In the genomic region with DNA sequence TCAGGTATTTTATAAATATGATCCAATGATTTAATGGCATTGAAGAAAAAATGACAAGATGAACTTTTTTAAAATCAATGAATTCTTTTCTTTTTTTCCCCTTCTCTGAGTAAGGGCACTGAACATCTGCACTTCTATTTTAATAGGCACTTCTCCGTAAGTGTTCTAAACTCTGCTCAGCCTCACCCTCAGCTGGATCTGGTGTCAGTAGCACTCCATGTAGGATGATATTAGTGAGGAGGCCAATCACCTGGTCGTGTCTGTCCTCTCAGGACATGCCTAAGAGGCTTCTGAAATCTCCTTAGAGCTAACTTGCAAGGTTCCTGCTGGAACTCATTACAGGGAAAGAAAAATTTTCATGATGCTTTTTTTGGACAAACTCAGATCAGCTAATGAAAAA, we compare ENCODE assay signal across 17 cellular contexts.
"Had no signal": no experiment of that assay in that cellular context is flagged by ENCODE, and none has a peak within 500 bp of the region (broad histone marks: within the 10 kb centered on the region; RNA-seq: fewer than 3 reads in every experiment).

No MANE protein-coding gene starts in this region.

- H3K27ac Mint-ChIP-seq: activated CD4-positive, alpha-beta memory T cell treated with anti-CD3 and anti-CD28 coated beads for 36 hours; activated naive CD8-positive, alpha-beta T cell treated with anti-CD3 and anti-CD28 coated beads, Interleukin-2, amount 10 ng/mL, durations not matched to agents 7 days and 5 days; stimulated activated naive CD8-positive, alpha-beta T cell treated with anti-CD3 and anti-CD28 coated beads, Interleukin-15, amount 100 ng/mL, for 72 hours had no signal

- H3K9me3 ChIP-seq: breast epithelium, pancreas, testis, vagina had no signal

- H3K4me1 Mint-ChIP-seq: activated naive CD8-positive, alpha-beta T cell treated with anti-CD3 and anti-CD28 coated beads, Interleukin-2, amount 10 ng/mL, durations not matched to agents 7 days and 5 days; stimulated activated naive CD8-positive, alpha-beta T cell treated with anti-CD3 and anti-CD28 coated beads, Interleukin-15, amount 100 ng/mL, for 72 hours had no signal

- H3K9me3 Mint-ChIP-seq: activated CD4-positive, alpha-beta memory T cell treated with anti-CD3 and anti-CD28 coated beads for 36 hours; activated naive CD8-positive, alpha-beta T cell treated with anti-CD3 and anti-CD28 coated beads, Interleukin-2, amount 10 ng/mL, durations not matched to agents 7 days and 5 days; stimulated activated naive CD8-positive, alpha-beta T cell treated with anti-CD3 and anti-CD28 coated beads, Interleukin-15, amount 100 ng/mL, for 72 hours had no signal

- H3K36me3 ChIP-seq: breast epithelium, pancreas, vagina had no signal

- H3K4me3 ChIP-seq: breast epithelium, pancreas, testis, vagina had no signal

- H3K36me3 Mint-ChIP-seq: activated CD4-positive, alpha-beta memory T cell treated with anti-CD3 and anti-CD28 coated beads for 36 hours; activated naive CD8-positive, alpha-beta T cell treated with anti-CD3 and anti-CD28 coated beads, Interleukin-2, amount 10 ng/mL, durations not matched to agents 7 days and 5 days had no signal

- H3K27me3 ChIP-seq: breast epithelium, foreskin keratinocyte, pancreas, testis, vagina had no signal

- FAIRE-seq: endothelial cell of umbilical vein, pancreas had no signal

- DNase-seq: activated CD4-positive, alpha-beta memory T cell treated with anti-CD3 and anti-CD28 coated beads for 36 hours; activated CD4-positive, CD25-positive, alpha-beta regulatory T cell treated with anti-CD3 and anti-CD28 coated beads, Interleukin-2, amount 50 U/mL, for 72 hours; activated gamma-delta T cell treated with Interleukin-2 at 50 U/mL for 16 hours; activated naive CD8-positive, alpha-beta T cell treated with anti-CD3 and anti-CD28 coated beads, Interleukin-2, amount 10 ng/mL, durations not matched to agents 7 days and 5 days; activated T-cell treated with anti-CD3 and anti-CD28 coated beads, Interleukin-2, amount 50 U/mL, for 48 hours; anterior cingulate cortex; left cardiac atrium; pancreas; stimulated activated CD4-positive, alpha-beta T cell treated with anti-CD3 and anti-CD28 coated beads, Interleukin-15, amount 100 ng/mL, for 24 hours; stimulated activated CD4-positive, alpha-beta T cell treated with anti-CD3 and anti-CD28 coated beads, Interleukin-4, amount 100 ng/mL, for 24 hours; stimulated activated naive CD8-positive, alpha-beta T cell treated with anti-CD3 and anti-CD28 coated beads, Interleukin-15, amount 100 ng/mL, for 72 hours; T-helper 2 cell; testis had no signal

- H3K4me1 ChIP-seq: breast epithelium, pancreas, testis, vagina had no signal

- H3K4me3 Mint-ChIP-seq: activated CD4-positive, alpha-beta memory T cell treated with anti-CD3 and anti-CD28 coated beads for 36 hours; activated naive CD8-positive, alpha-beta T cell treated with anti-CD3 and anti-CD28 coated beads, Interleukin-2, amount 10 ng/mL, durations not matched to agents 7 days and 5 days; stimulated activated naive CD8-positive, alpha-beta T cell treated with anti-CD3 and anti-CD28 coated beads, Interleukin-15, amount 100 ng/mL, for 72 hours had no signal

- ATAC-seq: foreskin keratinocyte; pancreas; stimulated activated naive CD8-positive, alpha-beta T cell treated with anti-CD3 and anti-CD28 coated beads, Interleukin-15, amount 100 ng/mL, for 72 hours had no signal

- H3K27ac ChIP-seq: breast epithelium, foreskin keratinocyte, pancreas, testis, vagina had no signal
